ENCODE assay signal across 7 cellular contexts in genomic region chr7:76932957-76933356, GRCh38.
DNase-seq lines count a peak whose midpoint lies in the region; ATAC-seq, FAIRE-seq and TF ChIP-seq lines count a peak whose summit lies in the region.
"Not testable (repeated sequence)": the region's sequence is repeated elsewhere in the genome, so short reads cannot be mapped to it uniquely, and the experiment has no call there.

No MANE protein-coding gene starts in this region.

- CTCF ChIA-PET in IMR-90 (lab: Yijun Ruan, JAX): not testable (repeated sequence)

- peaks cover 17% of the 10 kb centered on the region for H3K27me3 Mint-ChIP-seq in activated naive CD8-positive, alpha-beta T cell treated with anti-CD3 and anti-CD28 coated beads, Interleukin-2, amount 50 U/mL, for 24 hours

- not testable (repeated sequence) for H3K4me1 Mint-ChIP-seq in activated naive CD8-positive, alpha-beta T cell treated with anti-CD3 and anti-CD28 coated beads, Interleukin-2, amount 50 U/mL, for 24 hours

- H3K9me3 ChIP-seq in IMR-90 (ENCODE audit: control insufficient read depth, insufficient read depth, low read length): not testable (repeated sequence)

- peak overlapping the region; percentile 45; the same call in 1 of the 2 replicates for H3K14ac ChIP-seq in IMR-90 (replicated peaks; ENCODE audit: low read depth, low read length)

- WGBS in IMR-90 (ENCODE audit: extremely low coverage in 2 of 2, insufficient read length in 1 of 2), 2 experiments: no CpG with 5 or more reads among the region's 4 CpGs

- peak overlapping the region; percentile 34; the same call in 1 of the 2 replicates for H2BK120ac ChIP-seq in IMR-90 (ENCODE audit: low read depth, low read length)

- intact Hi-C loops in IMR-90 (cut with micrococcal nuclease): not testable (repeated sequence)

- H3K23ac ChIP-seq in IMR-90 (ENCODE audit: low read depth, low read length): not testable (repeated sequence)

- TF ChIP-seq CTCF in IMR-90 (conservative IDR thresholded peaks at IDR 0.05; ENCODE audit: low read depth, low read length): not testable (repeated sequence)

- not testable (repeated sequence) for H3K36me3 Mint-ChIP-seq in activated naive CD8-positive, alpha-beta T cell treated with anti-CD3 and anti-CD28 coated beads, Interleukin-2, amount 50 U/mL, for 24 hours (ENCODE audit: low read depth)

- H3K4me3 Mint-ChIP-seq in activated naive CD8-positive, alpha-beta T cell treated with anti-CD3 and anti-CD28 coated beads, Interleukin-2, amount 50 U/mL, for 24 hours: peak overlapping the region; percentile 5

- in situ Hi-C loops in IMR-90 (cut with MboI; ENCODE audit: low sequenced_read_pairs): not testable (repeated sequence)

- H4K5ac ChIP-seq in IMR-90 (ENCODE audit: low read depth, low read length): not testable (repeated sequence)

- POLR2A ChIA-PET in IMR-90 (lab: Charles Lee; ENCODE audit: unreplicated experiment): not testable (repeated sequence)

- 0 out of 3 replicates have a peak overlapping the region, but pooled peaks have one; percentile 70 for H2BK15ac ChIP-seq in IMR-90 (ENCODE audit: low read depth, low read length)

- not testable (repeated sequence) for H3K4me2 ChIP-seq in IMR-90 (ENCODE audit: low read depth, low read length)

- not testable (repeated sequence) for H3K56ac ChIP-seq in IMR-90 (ENCODE audit: extremely low read depth, insufficient read depth, low read length)

- not testable (repeated sequence) for TF ChIP-seq POLR2A in IMR-90 (IDR thresholded peaks at IDR 0.05; ENCODE audit: low read depth, low read length)

- H3K9me3 Mint-ChIP-seq in activated naive CD8-positive, alpha-beta T cell treated with anti-CD3 and anti-CD28 coated beads, Interleukin-2, amount 50 U/mL, for 24 hours: not testable (repeated sequence)

- not testable (repeated sequence) for H3K27ac Mint-ChIP-seq in activated naive CD8-positive, alpha-beta T cell treated with anti-CD3 and anti-CD28 coated beads, Interleukin-2, amount 50 U/mL, for 24 hours

- peak overlapping the region; percentile 85 for H2BK20ac ChIP-seq in IMR-90 (ENCODE audit: low read depth, low read length)

- dilution Hi-C loops in IMR-90 (cut with HindIII; ENCODE audit: low sequenced_read_pairs, unreplicated experiment): not testable (repeated sequence)

- ATAC-seq in GM19043 (IDR thresholded peaks at IDR 0.05; ENCODE audit: low read depth, unreplicated experiment) (peak; percentile 74), GM21576 (IDR thresholded peaks at IDR 0.05; ENCODE audit: unreplicated experiment) (peak; percentile 46), HG02938 (IDR thresholded peaks at IDR 0.05; ENCODE audit: unreplicated experiment) (peak; percentile 83), HG03175 (IDR thresholded peaks at IDR 0.05; ENCODE audit: unreplicated experiment) (peak; percentile 89)
- not testable (repeated sequence) for ATAC-seq in IMR-90 (ENCODE audit: low read depth)
- peak; percentile 76 for ATAC-seq in activated naive CD8-positive, alpha-beta T cell treated with anti-CD3 and anti-CD28 coated beads, Interleukin-2, amount 50 U/mL, for 24 hours

- H3K27me3 ChIP-seq in IMR-90 (ENCODE audit: control insufficient read depth, insufficient read depth, low read length): not testable (repeated sequence)

- H3K18ac ChIP-seq in IMR-90 (ENCODE audit: low read depth, low read length): peak overlapping the region; percentile 84; the same call in 1 of the 2 replicates

- not testable (repeated sequence) for H2BK5ac ChIP-seq in IMR-90 (ENCODE audit: low read depth, low read length, poor library complexity, severe bottlenecking)

- peak overlapping the region; percentile 25 for H3K4ac ChIP-seq in IMR-90 (ENCODE audit: low read depth, low read length)

- H2AK9ac ChIP-seq in IMR-90 (replicated peaks; ENCODE audit: low read depth, low read length, poor library complexity): not testable (repeated sequence)

- H2AK5ac ChIP-seq in IMR-90 (ENCODE audit: low read depth, low read length): peak overlapping the region; percentile 50; the same call in 1 of the 2 replicates

- not testable (repeated sequence) for H3K27ac ChIP-seq in IMR-90 (ENCODE audit: insufficient read depth, low read length)

- peak overlapping the region; percentile 66 for H4K91ac ChIP-seq in IMR-90 (ENCODE audit: insufficient read depth, low read depth, low read length)

- not testable (repeated sequence) for H3K9me1 ChIP-seq in IMR-90 (ENCODE audit: insufficient read depth, low read length)

- not testable (repeated sequence) for H2AFZ ChIP-seq in IMR-90 (replicated peaks; ENCODE audit: low read length, poor library complexity)

- not testable (repeated sequence) for BruUV-seq in IMR-90 (replicated peaks; lab: Mats Ljungman, UMichigan)

- H4K8ac ChIP-seq in IMR-90 (ENCODE audit: low read depth in 2 of 2, low read length in 2 of 2): not testable (repeated sequence)

- H3K4me3 ChIP-seq in IMR-90 (ENCODE audit: insufficient read depth, low read depth, low read length): not testable (repeated sequence)

- TF ChIP-seq RAD21 in IMR-90 (IDR thresholded peaks at IDR 0.05; ENCODE audit: low read length): not testable (repeated sequence)

- not testable (repeated sequence) for DNase-seq in GM18507 (ENCODE audit: extremely low spot score, insufficient read length, low read depth); IMR-90; activated naive CD8-positive, alpha-beta T cell treated with anti-CD3 and anti-CD28 coated beads, Interleukin-2, amount 50 U/mL, for 24 hours

- not testable (repeated sequence) for H3K79me1 ChIP-seq in IMR-90 (ENCODE audit: low read depth in 1 of 2, low read length in 2 of 2)

- peak; percentile 84 for FAIRE-seq in GM18507 (lab: Jason Lieb, UNC)

- not testable (repeated sequence) for H3K9ac ChIP-seq in IMR-90 (ENCODE audit: low read depth, low read length)

- not testable (repeated sequence) for H3K36me3 ChIP-seq in IMR-90 (ENCODE audit: control insufficient read depth, insufficient read depth, low read length)

- H4K20me1 ChIP-seq in IMR-90 (ENCODE audit: insufficient read depth, low read length): not testable (repeated sequence)

- not testable (repeated sequence) for H3K4me1 ChIP-seq in IMR-90 (ENCODE audit: control insufficient read depth, insufficient read depth, low read length)
